In the genomic region with DNA sequence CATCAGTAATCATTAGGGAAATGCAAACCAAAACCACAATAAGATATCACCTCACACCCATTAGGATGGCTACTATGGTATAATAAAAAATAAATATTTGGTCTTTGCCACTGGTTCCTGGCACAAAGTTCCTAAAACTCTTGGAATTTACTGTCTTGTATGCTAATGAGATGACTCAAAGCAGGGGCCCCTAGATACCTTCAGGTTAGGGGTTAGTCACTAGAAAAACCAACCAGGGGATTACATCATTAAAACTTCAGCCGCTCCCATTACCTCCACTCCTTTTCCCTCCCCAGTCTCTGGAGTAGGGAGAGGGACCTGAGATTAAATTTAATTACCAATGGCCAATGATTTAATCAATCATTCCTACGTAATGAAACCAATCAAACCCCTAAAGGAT, we compare ENCODE assay signal across 19 cellular contexts. TPM values are rescaled to one million over a fixed set of nuclear protein-coding genes. Genes with fewer than 3 reads are reported as not detected.
DNase-seq lines count a peak whose midpoint lies in the region; FAIRE-seq and TF ChIP-seq lines count a peak whose summit lies in the region.
"Had no signal": no experiment of that assay in that cellular context is flagged by ENCODE, and none has a peak within 500 bp of the region (broad histone marks: within the 10 kb centered on the region; RNA-seq: fewer than 3 reads in every experiment).

No MANE protein-coding gene starts in this region.

- WGBS in GM23248 (ENCODE audit: low coverage in 1 of 2, low lambda C conversion rate in 2 of 2, missing lambda C conversion rate in 2 of 2), 2 experiments: 54 to 61% methylated on average over 2 of the region's 2 CpGs
- WGBS in mesendoderm (ENCODE audit: extremely low coverage, insufficient coverage, low lambda C conversion rate): no CpG with 5 or more reads among the region's 2 CpGs

- no peak overlapping the region for H2BK5ac ChIP-seq in mesendoderm (ENCODE audit: low read length)

- peaks cover 18% of the 10 kb centered on the region for H3F3A ChIP-seq in GM23248 (ENCODE audit: insufficient read depth)

- H3K79me2 ChIP-seq in GM23248 (ENCODE audit: insufficient read depth): no peaks in the 10 kb centered on the region
- H3K79me2 ChIP-seq in mesendoderm (ENCODE audit: control insufficient read depth, insufficient read depth, low read length): no peaks in the 10 kb centered on the region

- H3K4me1 ChIP-seq in GM23248 (ENCODE audit: insufficient read depth) (peaks cover 32% of the 10 kb centered on the region), mesendoderm (ENCODE audit: control insufficient read depth, low read depth, low read length) (no peaks in the 10 kb centered on the region), tibial artery (no peaks in the 10 kb centered on the region)

- no peak overlapping the region for H2AK5ac ChIP-seq in mesendoderm (ENCODE audit: low read length)

- no peaks in the 10 kb centered on the region for H3K27me3 ChIP-seq in GM23248 (replicated peaks; ENCODE audit: insufficient read depth)
- no peaks in the 10 kb centered on the region for H3K27me3 ChIP-seq in mesendoderm (ENCODE audit: insufficient read depth, low read length, poor library complexity)
- H3K27me3 ChIP-seq in tibial artery: no peaks in the 10 kb centered on the region

- H3K18ac ChIP-seq in mesendoderm (ENCODE audit: low read length): no peak overlapping the region

- TF ChIP-seq CTCF in tibial artery (IDR thresholded peaks at IDR 0.05): no peak

- H3K4ac ChIP-seq in mesendoderm (ENCODE audit: low read depth, low read length): peak overlapping the region; percentile 43

- intact Hi-C loops in tibial artery (cut with DNase I; ENCODE audit: low total_unique reads): no loop called here

- H3K23ac ChIP-seq in mesendoderm (ENCODE audit: low read length): no peak overlapping the region

- no peaks in the 10 kb centered on the region for H3K9me2 ChIP-seq in GM23248 (ENCODE audit: insufficient read depth)

- no peak overlapping the region for H3K27ac ChIP-seq in GM23248
- H3K27ac ChIP-seq in epithelial cell of prostate: peak overlapping the region; percentile 58
- H3K27ac ChIP-seq in mesendoderm (ENCODE audit: low read depth, low read length): no peak overlapping the region
- no peak overlapping the region for H3K27ac ChIP-seq in tibial artery

- H3K4me3 ChIP-seq in GM23248 (no peak overlapping the region), mesendoderm (ENCODE audit: low read length) (no peak overlapping the region), tibial artery (no peak overlapping the region)

- H3K79me1 ChIP-seq in mesendoderm (ENCODE audit: low read length): no peaks in the 10 kb centered on the region

- no peak overlapping the region for H2BK120ac ChIP-seq in mesendoderm (ENCODE audit: low read depth, low read length)

- no peak overlapping the region for H2AFZ ChIP-seq in GM23248

- H4K5ac ChIP-seq in mesendoderm (ENCODE audit: low read length): no peak overlapping the region

- H4K20me1 ChIP-seq in GM23248 (ENCODE audit: insufficient read depth): no peaks in the 10 kb centered on the region

- H3K56ac ChIP-seq in mesendoderm (ENCODE audit: low read length): peak overlapping the region; percentile 15

- H2BK15ac ChIP-seq in mesendoderm (replicated peaks; ENCODE audit: low read depth): no peak overlapping the region

- no peaks in the 10 kb centered on the region for H3K9me3 ChIP-seq in GM23248 (ENCODE audit: low read depth)
- H3K9me3 ChIP-seq in tibial artery: no peaks in the 10 kb centered on the region

- peak; percentile 87 for FAIRE-seq in RCC 7860 (lab: Jason Lieb, UNC)
- FAIRE-seq: GM12892 had no signal

- H3K36me3 ChIP-seq in GM23248 (ENCODE audit: low read depth) (no peaks in the 10 kb centered on the region), mesendoderm (ENCODE audit: control insufficient read depth, insufficient read depth, low read length) (no peaks in the 10 kb centered on the region), tibial artery (no peaks in the 10 kb centered on the region)

- DNase-seq in GM23248 (peak; percentile 80), RCC 7860 (ENCODE audit: low spot score) (peak; percentile 78), epithelial cell of prostate (ENCODE audit: low read depth, low spot score) (no peak), mesendoderm (peak; percentile 78), NCI-H2196 treated with DMSO at 0.1 percent for 48 hours (lab: John Stamatoyannopoulos, UW; ENCODE audit: unreplicated experiment) (no peak), AG08396 (ENCODE audit: low spot score) (no peak), tibial artery (no peak), putamen (ENCODE audit: low spot score) (no peak)
- DNase-seq: activated CD8-positive, alpha-beta memory T cell treated with anti-CD3 and anti-CD28 coated beads, Interleukin-2, amount 10 ng/mL, durations not matched to agents 7 days and 5 days; activated naive CD4-positive, alpha-beta T cell treated with anti-CD3 and anti-CD28 coated beads, Interleukin-2, amount 50 U/mL, for 16 hours; central memory CD4-positive, alpha-beta T cell; DMS79 treated with DMSO at 0.1 percent for 48 hours; head of caudate nucleus; NCI-H2029 treated with DMSO at 0.1 percent for 48 hours; NCI-H69; RPMI8226; T-helper 17 cell had no signal

- H3K9ac ChIP-seq in GM23248: no peak overlapping the region
- H3K9ac ChIP-seq in mesendoderm (ENCODE audit: low read length): no peak overlapping the region

- H3K4me2 ChIP-seq in GM23248 (ENCODE audit: unreplicated experiment) (peak overlapping the region; percentile 18), mesendoderm (ENCODE audit: low read length) (no peak overlapping the region)

- in situ Hi-C loops in GM23248 (cut with MboI): no loop called here

- no peak overlapping the region for H4K8ac ChIP-seq in mesendoderm (ENCODE audit: low read depth, low read length)

RNA-seq across cellular contexts. Expression of a gene that starts 49.6 kb away (rescaled TPM):
- total RNA-seq in GM23248 (2014; rRNA removed; shearing (Covaris generic)): 11.4 and 11.6 TPM in 2 replicates
- 11.5 and 12.0 TPM in 2 replicates for polyA plus RNA-seq in GM23248 (2016; fragmentation: Nextera tagmentation; extraction: Ambion mirVana)
- polyA plus RNA-seq in mesendoderm (2013, experiment 1 of 2): 0.08 TPM
- 0.10 TPM for polyA plus RNA-seq in mesendoderm (2013, experiment 2 of 2)
- polyA plus RNA-seq: CD14-positive monocyte had no signal

Comparison
In these comparisons a context has a peak if more than half of its experiments do, and no peak if none do; other contexts are left out.
1. DNase-seq: peak in GM23248 (single experiment), RCC 7860 (single experiment) and mesendoderm (single experiment); none in epithelial cell of prostate (single experiment), NCI-H2196 treated with DMSO at 0.1 percent for 48 hours (single experiment), AG08396 (single experiment), tibial artery (0 of 2) and putamen (single experiment).